In the genomic region with DNA sequence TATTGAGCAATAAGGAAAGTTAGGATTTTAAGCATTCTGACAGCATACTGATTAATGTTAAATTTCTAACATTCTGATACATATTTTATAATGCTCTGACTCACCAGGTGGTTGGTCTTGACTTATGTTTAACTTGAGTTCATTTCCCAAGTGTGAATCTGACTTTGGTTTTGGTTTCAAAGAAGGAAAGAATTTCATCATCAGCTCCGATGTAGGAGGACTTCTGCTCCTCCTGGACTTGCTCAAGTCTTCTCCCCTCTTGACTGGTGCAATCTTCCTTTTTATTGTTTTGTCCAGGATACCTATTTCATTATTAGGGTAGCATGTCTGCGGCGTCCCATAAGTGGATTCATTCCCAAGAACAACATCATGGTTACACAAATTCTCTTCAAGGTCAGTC, we compare ENCODE assay signal across 20 cellular contexts.
A peak's percentile ranks its signal among the peaks of the same experiment; 100 is the strongest.
DNase-seq lines count a peak whose midpoint lies in the region; ATAC-seq and TF ChIP-seq lines count a peak whose summit lies in the region.
"Had no signal": no experiment of that assay in that cellular context is flagged by ENCODE, and none has a peak within 500 bp of the region (broad histone marks: within the 10 kb centered on the region; RNA-seq: fewer than 3 reads in every experiment).

No MANE protein-coding gene starts in this region.

- peaks cover 2% of the 10 kb centered on the region for H3K79me2 ChIP-seq in osteoblast (ENCODE audit: insufficient read depth, low read length)

- peak overlapping the region; percentile 1 for H3K4me2 ChIP-seq in osteoblast (ENCODE audit: insufficient read depth, low read length)
- H3K4me2 ChIP-seq: KMS-11 had no signal

- TF ChIP-seq CTCF in cardiac fibroblast (IDR thresholded peaks at IDR 0.05; ENCODE audit: low read depth, low read length) = no peak
- no peak for TF ChIP-seq CTCF in osteoblast (IDR thresholded peaks at IDR 0.05; ENCODE audit: extremely low read depth, low read depth, low read length)

- no peak overlapping the region for H3K4me3 Mint-ChIP-seq in activated naive CD8-positive, alpha-beta T cell treated with anti-CD3 and anti-CD28 coated beads, Interleukin-2, amount 50 U/mL, for 24 hours
- H3K4me3 Mint-ChIP-seq: activated CD4-positive, alpha-beta T cell treated with anti-CD3 and anti-CD28 coated beads, Interleukin-2, amount 10 ng/mL, durations not matched to agents 24 days and 14 days; B cell; dendritic cell treated with granulocyte-macrophage colony-stimulating factor and Interleukin-4, amounts not matched to agents 40 ng/mL and 50 ng/mL, for 4 days; memory B cell; T-helper 1 cell treated with Interleukin-12 subunit alpha and Interleukin-12 subunit beta and Interleukin-4 antibody, amounts not matched to agents 30 μg/mL and 1 μg/mL, for 36 hours had no signal

- peaks cover 3% of the 10 kb centered on the region for H3K4me1 Mint-ChIP-seq in activated naive CD8-positive, alpha-beta T cell treated with anti-CD3 and anti-CD28 coated beads, Interleukin-2, amount 50 U/mL, for 24 hours

- H3K9me3 Mint-ChIP-seq in activated naive CD8-positive, alpha-beta T cell treated with anti-CD3 and anti-CD28 coated beads, Interleukin-2, amount 50 U/mL, for 24 hours = no peaks in the 10 kb centered on the region
- H3K9me3 Mint-ChIP-seq: activated CD4-positive, alpha-beta T cell treated with anti-CD3 and anti-CD28 coated beads, Interleukin-2, amount 10 ng/mL, durations not matched to agents 24 days and 14 days; dendritic cell treated with granulocyte-macrophage colony-stimulating factor and Interleukin-4, amounts not matched to agents 40 ng/mL and 50 ng/mL, for 4 days; memory B cell; T-helper 1 cell treated with Interleukin-12 subunit alpha and Interleukin-12 subunit beta and Interleukin-4 antibody, amounts not matched to agents 30 μg/mL and 1 μg/mL, for 36 hours had no signal

- ATAC-seq in activated naive CD8-positive, alpha-beta T cell treated with anti-CD3 and anti-CD28 coated beads, Interleukin-2, amount 50 U/mL, for 24 hours = no peak

- no peak overlapping the region for H3K27ac ChIP-seq in osteoblast (ENCODE audit: low read depth, low read length)
- H3K27ac ChIP-seq: brain microvascular endothelial cell, KMS-11 had no signal

- H3K27me3 ChIP-seq in osteoblast (ENCODE audit: insufficient read depth, low read length) = no peaks in the 10 kb centered on the region
- H3K27me3 ChIP-seq: brain microvascular endothelial cell had no signal

- H3K27ac Mint-ChIP-seq in activated naive CD8-positive, alpha-beta T cell treated with anti-CD3 and anti-CD28 coated beads, Interleukin-2, amount 50 U/mL, for 24 hours = no peak overlapping the region
- H3K27ac Mint-ChIP-seq: activated CD4-positive, alpha-beta T cell treated with anti-CD3 and anti-CD28 coated beads, Interleukin-2, amount 10 ng/mL, durations not matched to agents 24 days and 14 days; B cell; dendritic cell treated with granulocyte-macrophage colony-stimulating factor and Interleukin-4, amounts not matched to agents 40 ng/mL and 50 ng/mL, for 4 days; memory B cell; T-helper 1 cell treated with Interleukin-12 subunit alpha and Interleukin-12 subunit beta and Interleukin-4 antibody, amounts not matched to agents 30 μg/mL and 1 μg/mL, for 36 hours had no signal

- no peaks in the 10 kb centered on the region for H3K27me3 Mint-ChIP-seq in activated naive CD8-positive, alpha-beta T cell treated with anti-CD3 and anti-CD28 coated beads, Interleukin-2, amount 50 U/mL, for 24 hours
- H3K27me3 Mint-ChIP-seq: activated CD4-positive, alpha-beta T cell treated with anti-CD3 and anti-CD28 coated beads, Interleukin-2, amount 10 ng/mL, durations not matched to agents 24 days and 14 days; B cell; dendritic cell treated with granulocyte-macrophage colony-stimulating factor and Interleukin-4, amounts not matched to agents 40 ng/mL and 50 ng/mL, for 4 days; memory B cell had no signal

- peaks cover 55% of the 10 kb centered on the region for H3K36me3 Mint-ChIP-seq in activated naive CD8-positive, alpha-beta T cell treated with anti-CD3 and anti-CD28 coated beads, Interleukin-2, amount 50 U/mL, for 24 hours (ENCODE audit: low read depth)

- DNase-seq in GM04503 (ENCODE audit: low read depth) = peak; percentile 3
- peak; percentile 75 for DNase-seq in MV-4-11 (lab: John Stamatoyannopoulos, UW)
- DNase-seq in cardiac fibroblast (ENCODE audit: low read depth in 2 of 2) = peak; percentile 18 to 70
- peak; percentile 81 for DNase-seq in osteoblast (ENCODE audit: insufficient read length, low spot score, missing footprints)
- DNase-seq in activated naive CD8-positive, alpha-beta T cell treated with anti-CD3 and anti-CD28 coated beads, Interleukin-2, amount 50 U/mL, for 24 hours = no peak
- DNase-seq in NCI-H128 (lab: John Stamatoyannopoulos, UW; ENCODE audit: unreplicated experiment) = no peak
- DNase-seq in hypothalamus (lab: John Stamatoyannopoulos, UW) = no peak
- DNase-seq: activated CD4-positive, alpha-beta T cell treated with anti-CD3 and anti-CD28 coated beads, Interleukin-2, amount 10 ng/mL, durations not matched to agents 24 days and 14 days; brain microvascular endothelial cell; NCI-H1105; NCI-H2107; NCI-H524 treated with DMSO at 0.1 percent for 48 hours; occipital lobe; SHP77 treated with DMSO at 0.1 percent for 48 hours; stimulated activated CD4-positive, alpha-beta T cell treated with anti-CD3 and anti-CD28 coated beads, Interleukin-4, amount 100 ng/mL, for 4 hours had no signal

- no peaks in the 10 kb centered on the region for H3K9me3 ChIP-seq in osteoblast (ENCODE audit: low read depth, low read length)

- H3K4me3 ChIP-seq in cardiac fibroblast (replicated peaks in 1 of 2; ENCODE audit: low read depth in 2 of 2, low read length in 2 of 2) (no peak overlapping the region), osteoblast (ENCODE audit: insufficient read depth, low read length) (no peak overlapping the region)

- H3K4me1 ChIP-seq in osteoblast (ENCODE audit: insufficient read depth, low read length) = peaks cover 10% of the 10 kb centered on the region

- H3K36me3 ChIP-seq in osteoblast (ENCODE audit: insufficient read depth, low read length) = peaks cover 19% of the 10 kb centered on the region

- H4K20me1 ChIP-seq in osteoblast (ENCODE audit: insufficient read depth, low read length) = no peaks in the 10 kb centered on the region

- no peak overlapping the region for H2AFZ ChIP-seq in osteoblast (ENCODE audit: low read length)

Comparison
In these comparisons a context has a peak if more than half of its experiments do, and no peak if none do; other contexts are left out.
1. DNase-seq: peak in GM04503 (single experiment), MV-4-11 (single experiment), cardiac fibroblast (2 of 2) and osteoblast (single experiment); none in activated naive CD8-positive, alpha-beta T cell treated with anti-CD3 and anti-CD28 coated beads, Interleukin-2, amount 50 U/mL, for 24 hours (single experiment), NCI-H128 (single experiment) and hypothalamus (0 of 51).